In the genomic region with DNA sequence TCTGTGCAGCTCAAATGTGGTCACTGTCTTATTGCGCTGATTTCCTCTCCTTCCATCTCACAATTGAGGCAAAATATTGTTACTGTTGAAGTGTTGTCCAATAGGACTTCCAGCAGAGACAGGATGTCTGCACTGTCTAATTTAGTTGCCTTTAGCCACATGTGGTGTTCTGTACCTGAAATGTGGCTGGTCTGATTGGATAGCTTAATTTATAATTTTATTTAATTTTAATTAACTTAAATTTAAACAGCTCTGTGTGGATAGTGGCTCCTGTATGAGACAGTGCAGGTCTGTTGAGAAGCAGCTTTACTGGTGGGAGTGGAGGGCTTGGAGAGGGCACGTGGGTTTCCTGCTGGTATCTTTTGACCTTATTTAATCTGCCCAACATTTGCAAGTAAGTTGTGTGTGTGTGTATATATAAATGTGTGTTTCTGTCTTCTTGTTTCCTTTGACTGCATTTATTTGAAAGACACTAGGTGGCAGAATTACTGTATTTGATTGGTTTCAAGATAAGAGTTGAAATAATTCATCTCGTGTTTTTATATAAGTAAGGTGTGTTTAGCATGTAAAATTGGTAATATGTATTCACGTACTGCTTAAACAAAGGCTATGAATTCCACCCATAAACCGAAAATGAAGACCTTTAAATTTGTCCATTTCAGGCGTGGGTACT, we compare ENCODE assay signal across 8 cellular contexts. TPM values are rescaled to one million over a fixed set of nuclear protein-coding genes. Genes with fewer than 3 reads are reported as not detected.
DNase-seq lines count a peak whose midpoint lies in the region; ATAC-seq and TF ChIP-seq lines count a peak whose summit lies in the region.

No MANE protein-coding gene starts in this region.

- no peak overlapping the region for H3K18ac ChIP-seq in trophoblast cell (ENCODE audit: low read length)
- no peak overlapping the region for H3K18ac ChIP-seq in mesendoderm (ENCODE audit: low read length)

- H3K56ac ChIP-seq in mesendoderm (ENCODE audit: low read length) = no peak overlapping the region

- H3K4ac ChIP-seq in trophoblast cell (ENCODE audit: low read depth, low read length) = no peak overlapping the region
- H3K4ac ChIP-seq in mesendoderm (ENCODE audit: low read depth, low read length) = no peak overlapping the region

- no CpG with 5 or more reads among the region's 6 CpGs for WGBS in trophoblast cell (ENCODE audit: extremely low coverage, insufficient coverage, insufficient read length)
- WGBS in mesendoderm (ENCODE audit: extremely low coverage, insufficient coverage, low lambda C conversion rate) = 100% methylated on average over 1 of the region's 6 CpGs

- H3K4me2 ChIP-seq in trophoblast cell (ENCODE audit: low read length) (no peak overlapping the region), mesendoderm (ENCODE audit: low read length) (no peak overlapping the region)

- H3K36me3 ChIP-seq in left ventricle myocardium inferior (peaks cover 64% of the 10 kb centered on the region), trophoblast cell (ENCODE audit: control insufficient read depth in 1 of 2, insufficient read depth in 2 of 2, low read length in 2 of 2) (peaks cover 32 to 40% of the 10 kb centered on the region in 2 experiments), mesendoderm (ENCODE audit: control insufficient read depth, insufficient read depth, low read length) (peaks cover 5% of the 10 kb centered on the region)

- no peak overlapping the region for H2AFZ ChIP-seq in trophoblast cell (ENCODE audit: insufficient read depth, low read length, poor library complexity)

- H3K9me3 ChIP-seq in left ventricle myocardium inferior (replicated peaks) = no peaks in the 10 kb centered on the region
- H3K9me3 ChIP-seq in trophoblast cell (ENCODE audit: insufficient read depth, low read depth, low read length) = no peaks in the 10 kb centered on the region

- H2BK12ac ChIP-seq in trophoblast cell (ENCODE audit: low read length) = no peak overlapping the region

- no peak overlapping the region for H2BK15ac ChIP-seq in mesendoderm (replicated peaks; ENCODE audit: low read depth)

- H3K23ac ChIP-seq in trophoblast cell (ENCODE audit: low read length) (no peak overlapping the region), mesendoderm (ENCODE audit: low read length) (no peak overlapping the region)

- no peak overlapping the region for H4K12ac ChIP-seq in trophoblast cell (ENCODE audit: low read depth, low read length)

- no peak overlapping the region for H3K27ac ChIP-seq in left ventricle myocardium inferior (replicated peaks)
- H3K27ac ChIP-seq in trophoblast cell (ENCODE audit: low read depth, low read length) = no peak overlapping the region
- no peak overlapping the region for H3K27ac ChIP-seq in mesendoderm (ENCODE audit: low read depth, low read length)

- H4K5ac ChIP-seq in mesendoderm (ENCODE audit: low read length) = no peak overlapping the region

- H3K4me1 ChIP-seq in left ventricle myocardium inferior (no peaks in the 10 kb centered on the region), trophoblast cell (ENCODE audit: control insufficient read depth in 1 of 2, insufficient read depth in 2 of 2, low read length in 2 of 2) (no peaks in the 10 kb centered on the region), mesendoderm (ENCODE audit: control insufficient read depth, low read depth, low read length) (no peaks in the 10 kb centered on the region)

- no peak overlapping the region for H4K91ac ChIP-seq in trophoblast cell (ENCODE audit: low read depth, low read length)

- ATAC-seq in left cardiac atrium (no peak), GM19328 (IDR thresholded peaks at IDR 0.05; ENCODE audit: unreplicated experiment) (no peak)

- H3K79me2 ChIP-seq in trophoblast cell (ENCODE audit: control insufficient read depth, insufficient read depth, low read length, poor library complexity) (no peaks in the 10 kb centered on the region), mesendoderm (ENCODE audit: control insufficient read depth, insufficient read depth, low read length) (no peaks in the 10 kb centered on the region)

- H3K4me3 ChIP-seq in left ventricle myocardium inferior (no peak overlapping the region), trophoblast cell (ENCODE audit: low read depth, low read length) (no peak overlapping the region), mesendoderm (ENCODE audit: low read length) (no peak overlapping the region)

- H4K8ac ChIP-seq in trophoblast cell (ENCODE audit: low read depth, low read length) (no peak overlapping the region), mesendoderm (ENCODE audit: low read depth, low read length) (no peak overlapping the region)

- H3K9ac ChIP-seq in trophoblast cell (ENCODE audit: low read length) (no peak overlapping the region), mesendoderm (ENCODE audit: low read length) (no peak overlapping the region)

- no peak overlapping the region for H2AK5ac ChIP-seq in trophoblast cell (ENCODE audit: low read length)
- H2AK5ac ChIP-seq in mesendoderm (ENCODE audit: low read length) = no peak overlapping the region

- no peak overlapping the region for H2BK5ac ChIP-seq in trophoblast cell (ENCODE audit: low read depth, low read length, poor library complexity)
- H2BK5ac ChIP-seq in mesendoderm (ENCODE audit: low read length) = no peak overlapping the region

- H2BK120ac ChIP-seq in trophoblast cell (ENCODE audit: insufficient read depth, low read length, poor library complexity) (no peak overlapping the region), mesendoderm (ENCODE audit: low read depth, low read length) (no peak overlapping the region)

- H3K27me3 ChIP-seq in left ventricle myocardium inferior (ENCODE audit: low read depth) (no peaks in the 10 kb centered on the region), trophoblast cell (ENCODE audit: insufficient read depth, low read length) (no peaks in the 10 kb centered on the region), mesendoderm (ENCODE audit: insufficient read depth, low read length, poor library complexity) (no peaks in the 10 kb centered on the region)

- intact Hi-C loops in left ventricle myocardium inferior (cut with micrococcal nuclease) = no loop called here
- intact Hi-C loops in left cardiac atrium (cut with DNase I) = no loop called here

- peak; percentile 46 for TF ChIP-seq CTCF in left ventricle myocardium inferior (IDR thresholded peaks at IDR 0.05; ENCODE audit: borderline replicate concordance)

- in situ Hi-C loops in SK-MEL-5 (cut with HindIII; ENCODE audit: low pct_unique_long_range_greater_than_20kb, low sequenced_read_pairs) = no loop called here

- no peaks in the 10 kb centered on the region for H3K79me1 ChIP-seq in trophoblast cell (ENCODE audit: low read length)
- H3K79me1 ChIP-seq in mesendoderm (ENCODE audit: low read length) = no peaks in the 10 kb centered on the region

- DNase-seq in left ventricle myocardium inferior (no peak), left cardiac atrium (no peak), SK-MEL-5 (ENCODE audit: low read depth, low spot score) (peak; percentile 33), fibroblast of gingiva (ENCODE audit: low read depth) (peak; percentile 18), trophoblast cell (no peak), GM19240 (ENCODE audit: insufficient read length, low spot score) (no peak), mesendoderm (no peak)

- no peak overlapping the region for H3K14ac ChIP-seq in trophoblast cell (ENCODE audit: low read length)

RNA-seq across cellular contexts. Expression of a gene that starts 55.3 kb away (rescaled TPM):
- total RNA-seq in left ventricle myocardium inferior (0.44 TPM), left cardiac atrium (under 1 TPM; 0.41 to 0.42 TPM)
- total RNA-seq in SK-MEL-5 (2014; rRNA removed; shearing (Covaris generic)) = 0.11 TPM in 1 of 2 replicates, not detected in the other
- polyA plus RNA-seq in SK-MEL-5 (2015; cell fraction: cytosol; rRNA removed) = 0.11 TPM in 1 of 2 replicates, not detected in the other
- 1.3 and 1.5 TPM in 2 replicates for polyA plus RNA-seq in SK-MEL-5 (2015; cell fraction: nucleus; rRNA removed)
- 0.15 and 0.23 TPM in 2 replicates for polyA plus RNA-seq in trophoblast cell (2013)
- polyA plus RNA-seq in mesendoderm (2013, experiment 1 of 2) = 0.14 TPM
- 0.15 TPM for polyA plus RNA-seq in mesendoderm (2013, experiment 2 of 2)

Comparison
In these comparisons a context has a peak if more than half of its experiments do, and no peak if none do; other contexts are left out.
1. DNase-seq: peak in SK-MEL-5 (single experiment) and fibroblast of gingiva (single experiment); none in left ventricle myocardium inferior (single experiment), left cardiac atrium (single experiment), trophoblast cell (0 of 2), GM19240 (single experiment) and mesendoderm (single experiment).